Comparison of ENCODE assay signal across 10 cellular contexts in genomic region chr10:1488970-1489548, GRCh38.
A peak's percentile ranks its signal among the peaks of the same experiment; 100 is the strongest.
DNase-seq lines count a peak whose midpoint lies in the region; ATAC-seq and TF ChIP-seq lines count a peak whose summit lies in the region.
"Had no signal": no experiment of that assay in that cellular context is flagged by ENCODE, and none has a peak within 500 bp of the region (broad histone marks: within the 10 kb centered on the region; RNA-seq: fewer than 3 reads in every experiment).

No MANE protein-coding gene starts in this region.

- no peaks in the 10 kb centered on the region for H3K27me3 Mint-ChIP-seq in stimulated activated naive CD8-positive, alpha-beta T cell treated with anti-CD3 and anti-CD28 coated beads, Interleukin-15, amount 100 ng/mL, for 72 hours

- no peak overlapping the region for H3K4me3 ChIP-seq in HL-60 (replicated peaks; ENCODE audit: insufficient read depth, low read length)
- H3K4me3 ChIP-seq: cardiac muscle cell, hepatocyte had no signal

- no peaks in the 10 kb centered on the region for H3K27me3 ChIP-seq in HL-60 (ENCODE audit: insufficient read depth, poor library complexity, severe bottlenecking)
- H3K27me3 ChIP-seq: cardiac muscle cell, hepatocyte had no signal

- no peak for TF ChIP-seq CTCF in HL-60 (IDR thresholded peaks at IDR 0.05; ENCODE audit: insufficient read depth, low read length)

- ATAC-seq in stimulated activated naive CD8-positive, alpha-beta T cell treated with anti-CD3 and anti-CD28 coated beads, Interleukin-15, Interleukin-2, amounts not matched to agents 100 U/mL and 50 U/mL, for 24 hours = peak; percentile 19
- ATAC-seq in stimulated activated naive CD8-positive, alpha-beta T cell treated with anti-CD3 and anti-CD28 coated beads, Interleukin-15, amount 100 ng/mL, for 72 hours = no peak
- ATAC-seq in HG02623 (IDR thresholded peaks at IDR 0.05; ENCODE audit: unreplicated experiment) = peak; percentile 90

- H3K4me3 Mint-ChIP-seq in stimulated activated naive CD8-positive, alpha-beta T cell treated with anti-CD3 and anti-CD28 coated beads, Interleukin-15, amount 100 ng/mL, for 72 hours = no peak overlapping the region

- peak; percentile 19 for DNase-seq in stimulated activated naive CD8-positive, alpha-beta T cell treated with anti-CD3 and anti-CD28 coated beads, Interleukin-15, Interleukin-2, amounts not matched to agents 100 U/mL and 50 U/mL, for 24 hours
- no peak for DNase-seq in stimulated activated naive CD8-positive, alpha-beta T cell treated with anti-CD3 and anti-CD28 coated beads, Interleukin-15, amount 100 ng/mL, for 72 hours
- DNase-seq in HL-60 (ENCODE audit: low read depth in 1 of 2, low spot score in 1 of 2) = peak; percentile 33 to 82
- no peak for DNase-seq in NCI-H146 treated with DMSO at 0.1 percent for 48 hours (lab: John Stamatoyannopoulos, UW; ENCODE audit: unreplicated experiment)
- no peak for DNase-seq in stimulated activated CD4-positive, alpha-beta T cell treated with anti-CD3 and anti-CD28 coated beads, Interleukin-4, amount 100 ng/mL, for 1 hour
- DNase-seq in globus pallidus (ENCODE audit: low spot score) = no peak
- DNase-seq in COLO829 (ENCODE audit: low spot score) = no peak

- H3K27ac Mint-ChIP-seq in stimulated activated naive CD8-positive, alpha-beta T cell treated with anti-CD3 and anti-CD28 coated beads, Interleukin-15, amount 100 ng/mL, for 72 hours = no peak overlapping the region

- no peaks in the 10 kb centered on the region for H3K4me1 Mint-ChIP-seq in stimulated activated naive CD8-positive, alpha-beta T cell treated with anti-CD3 and anti-CD28 coated beads, Interleukin-15, amount 100 ng/mL, for 72 hours

- peak overlapping the region; percentile 52 for H3K27ac ChIP-seq in HL-60 (replicated peaks)
- H3K27ac ChIP-seq: cardiac muscle cell, hepatocyte had no signal

- H3K9me3 Mint-ChIP-seq in stimulated activated naive CD8-positive, alpha-beta T cell treated with anti-CD3 and anti-CD28 coated beads, Interleukin-15, amount 100 ng/mL, for 72 hours = no peaks in the 10 kb centered on the region

Comparison
In these comparisons a context has a peak if more than half of its experiments do, and no peak if none do; other contexts are left out.
1. DNase-seq: peak in stimulated activated naive CD8-positive, alpha-beta T cell treated with anti-CD3 and anti-CD28 coated beads, Interleukin-15, Interleukin-2, amounts not matched to agents 100 U/mL and 50 U/mL, for 24 hours (single experiment) and HL-60 (2 of 2); none in stimulated activated naive CD8-positive, alpha-beta T cell treated with anti-CD3 and anti-CD28 coated beads, Interleukin-15, amount 100 ng/mL, for 72 hours (0 of 2), NCI-H146 treated with DMSO at 0.1 percent for 48 hours (single experiment), stimulated activated CD4-positive, alpha-beta T cell treated with anti-CD3 and anti-CD28 coated beads, Interleukin-4, amount 100 ng/mL, for 1 hour (single experiment), globus pallidus (single experiment) and COLO829 (single experiment).